ENCODE assay signal across 23 cellular contexts in genomic region chr11:88064097-88064705, GRCh38.
"Had no signal": no experiment of that assay in that cellular context is flagged by ENCODE, and none has a peak within 500 bp of the region (broad histone marks: within the 10 kb centered on the region; RNA-seq: fewer than 3 reads in every experiment).

No MANE protein-coding gene starts in this region.

- H3K9me3 Mint-ChIP-seq: nephron progenitor cell; stimulated activated naive CD8-positive, alpha-beta T cell treated with anti-CD3 and anti-CD28 coated beads, Interleukin-15, amount 100 ng/mL, for 72 hours had no signal

- H3K4me3 Mint-ChIP-seq: endodermal cell; naive thymus-derived CD4-positive, alpha-beta T cell; nephron progenitor cell; stimulated activated naive B cell treated with anti-CD40 and anti-IgM and Interleukin-4, amounts not matched to agents 10 μg/mL and 1 μg/mL and 100 μg/mL, for 72 hours; stimulated activated naive CD8-positive, alpha-beta T cell treated with anti-CD3 and anti-CD28 coated beads, Interleukin-15, amount 100 ng/mL, for 72 hours had no signal

- H3K36me3 ChIP-seq: heart left ventricle, right lobe of liver, spleen had no signal

- H3K4me1 Mint-ChIP-seq: endodermal cell; naive thymus-derived CD4-positive, alpha-beta T cell; nephron progenitor cell; stimulated activated naive B cell treated with anti-CD40 and anti-IgM and Interleukin-4, amounts not matched to agents 10 μg/mL and 1 μg/mL and 100 μg/mL, for 72 hours; stimulated activated naive CD8-positive, alpha-beta T cell treated with anti-CD3 and anti-CD28 coated beads, Interleukin-15, amount 100 ng/mL, for 72 hours had no signal

- H3K27me3 ChIP-seq: heart left ventricle, right lobe of liver, spleen, testis had no signal

- DNase-seq: effector CD4-positive, alpha-beta T cell; endodermal cell; erythroblast; heart left ventricle; hypothalamus; kidney glomerular epithelial cell; naive thymus-derived CD4-positive, alpha-beta T cell; nephron progenitor cell; psoas muscle; retina; right lobe of liver; spleen; stimulated activated CD4-positive, alpha-beta T cell treated with anti-CD3 and anti-CD28 coated beads, Interleukin-15, amount 100 ng/mL, for 24 hours; stimulated activated CD4-positive, alpha-beta T cell treated with anti-CD3 and anti-CD28 coated beads, Interleukin-1b, Interleukin-23, amount 100 ng/mL, for 48 hours; stimulated activated CD4-positive, alpha-beta T cell treated with anti-CD3 and anti-CD28 coated beads, Interleukin-4, amount 100 ng/mL, for 24 hours; stimulated activated naive B cell treated with anti-CD40 and anti-IgM and Interleukin-4, amounts not matched to agents 10 μg/mL and 1 μg/mL and 100 μg/mL, for 72 hours; stimulated activated naive CD8-positive, alpha-beta T cell treated with anti-CD3 and anti-CD28 coated beads, Interleukin-15, amount 100 ng/mL, for 72 hours; testis; trophoblast cell had no signal

- H3K4me1 ChIP-seq: heart left ventricle, psoas muscle, right lobe of liver, spleen, testis had no signal

- H3K9me3 ChIP-seq: psoas muscle, right lobe of liver, testis had no signal

- H3K27me3 Mint-ChIP-seq: stimulated activated naive B cell treated with anti-CD40 and anti-IgM and Interleukin-4, amounts not matched to agents 10 μg/mL and 1 μg/mL and 100 μg/mL, for 72 hours; stimulated activated naive CD8-positive, alpha-beta T cell treated with anti-CD3 and anti-CD28 coated beads, Interleukin-15, amount 100 ng/mL, for 72 hours had no signal

- FAIRE-seq: endothelial cell of umbilical vein, frontal cortex, islet of Langerhans had no signal

- ATAC-seq: heart left ventricle; naive thymus-derived CD4-positive, alpha-beta T cell; psoas muscle; right lobe of liver; stimulated activated naive B cell treated with anti-CD40 and anti-IgM and Interleukin-4, amounts not matched to agents 10 μg/mL and 1 μg/mL and 100 μg/mL, for 72 hours; stimulated activated naive CD8-positive, alpha-beta T cell treated with anti-CD3 and anti-CD28 coated beads, Interleukin-15, amount 100 ng/mL, for 72 hours had no signal

- H3K27ac Mint-ChIP-seq: endodermal cell; naive thymus-derived CD4-positive, alpha-beta T cell; nephron progenitor cell; stimulated activated naive B cell treated with anti-CD40 and anti-IgM and Interleukin-4, amounts not matched to agents 10 μg/mL and 1 μg/mL and 100 μg/mL, for 72 hours; stimulated activated naive CD8-positive, alpha-beta T cell treated with anti-CD3 and anti-CD28 coated beads, Interleukin-15, amount 100 ng/mL, for 72 hours had no signal

- H3K36me3 Mint-ChIP-seq: naive thymus-derived CD4-positive, alpha-beta T cell; stimulated activated naive B cell treated with anti-CD40 and anti-IgM and Interleukin-4, amounts not matched to agents 10 μg/mL and 1 μg/mL and 100 μg/mL, for 72 hours had no signal

- H3K4me3 ChIP-seq: coronary artery, heart left ventricle, psoas muscle, right lobe of liver, spleen, testis had no signal

- H3K27ac ChIP-seq: coronary artery, heart left ventricle, psoas muscle, right lobe of liver, spleen, testis had no signal
